Comparison of ENCODE assay signal across 29 cellular contexts in the genomic region with DNA sequence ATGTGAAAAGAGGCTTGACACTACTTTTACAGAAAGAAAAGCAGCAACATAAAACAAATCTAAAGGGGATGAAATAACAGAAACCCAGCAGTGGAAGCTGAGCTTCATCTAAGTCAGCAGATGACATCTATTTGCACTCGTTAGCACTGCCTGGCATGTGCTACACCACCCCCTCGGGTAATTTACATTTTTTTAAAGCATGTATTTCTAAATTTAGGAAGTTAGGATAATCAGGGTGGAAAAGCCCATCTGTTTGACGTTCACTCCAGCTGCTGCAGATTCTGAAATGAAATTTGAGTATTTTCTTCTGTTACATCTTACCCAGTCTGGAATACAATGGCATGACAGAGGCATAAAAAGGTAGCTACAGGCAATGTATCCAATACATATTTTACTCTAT. TPM values are rescaled to one million over a fixed set of nuclear protein-coding genes. Genes with fewer than 3 reads are reported as not detected.
"Had no signal": no experiment of that assay in that cellular context is flagged by ENCODE, and none has a peak within 500 bp of the region (broad histone marks: within the 10 kb centered on the region; RNA-seq: fewer than 3 reads in every experiment).

No MANE protein-coding gene starts in this region.

- H3K27ac Mint-ChIP-seq: activated naive CD8-positive, alpha-beta T cell; effector memory CD8-positive, alpha-beta T cell; immature natural killer cell; naive thymus-derived CD4-positive, alpha-beta T cell; progenitor cell of endocrine pancreas had no signal

- H3K27me3 ChIP-seq: adrenal gland, body of pancreas, cardiac muscle cell, gastroesophageal sphincter, heart left ventricle, ovary, tibial nerve had no signal

- H3K9me3 ChIP-seq: adrenal gland, body of pancreas, gastroesophageal sphincter, heart left ventricle, ovary, tibial nerve had no signal

- H3K27ac ChIP-seq: adrenal gland, body of pancreas, cardiac muscle cell, coronary artery, heart left ventricle, ovary, tibial nerve, VCaP had no signal

- H3K36me3 ChIP-seq: adrenal gland, cardiac muscle cell, gastroesophageal sphincter, heart left ventricle, ovary, tibial nerve had no signal

- H3K4me3 ChIP-seq: adrenal gland, body of pancreas, cardiac muscle cell, coronary artery, gastroesophageal sphincter, heart left ventricle, ovary, tibial nerve had no signal

- H3K4me3 Mint-ChIP-seq: activated naive CD8-positive, alpha-beta T cell; effector memory CD8-positive, alpha-beta T cell; immature natural killer cell; naive thymus-derived CD4-positive, alpha-beta T cell had no signal

- H3K4me1 ChIP-seq: heart left ventricle had no signal

- H3K4me1 Mint-ChIP-seq: immature natural killer cell had no signal

- DNase-seq: activated CD4-positive, alpha-beta T cell treated with anti-CD3 and anti-CD28 coated beads for 4 hours; activated CD4-positive, alpha-beta T cell treated with anti-CD3 and anti-CD28 coated beads, Interleukin-2, amount 50 U/mL, for 4 hours; activated CD8-positive, alpha-beta memory T cell treated with anti-CD3 and anti-CD28 coated beads for 24 hours; activated effector memory CD4-positive, alpha-beta T cell treated with Interleukin-2 at 50 U/mL for 16 hours; activated naive CD4-positive, alpha-beta T cell treated with Interleukin-2 at 50 U/mL for 16 hours; adrenal gland; aorta; body of pancreas; effector memory CD8-positive, alpha-beta T cell; erythroblast; heart left ventricle; hypothalamus; immature natural killer cell; midbrain; naive thymus-derived CD4-positive, alpha-beta T cell; ovary; retina; stimulated activated CD4-positive, alpha-beta T cell treated with anti-CD3 and anti-CD28 coated beads, Interleukin-15, amount 100 ng/mL, for 24 hours; stimulated activated CD4-positive, alpha-beta T cell treated with anti-CD3 and anti-CD28 coated beads, Interleukin-2, amount 100 ng/mL, for 24 hours; stimulated activated naive CD4-positive, alpha-beta T cell; T-helper 9 cell had no signal

- H3K9me3 Mint-ChIP-seq: effector memory CD8-positive, alpha-beta T cell had no signal

- H3K36me3 Mint-ChIP-seq: activated naive CD8-positive, alpha-beta T cell; immature natural killer cell had no signal

RNA-seq across cellular contexts. Expression of a gene that starts 20.7 kb away (rescaled TPM):
- total RNA-seq: kidney epithelial cell had no signal
